27 cellular contexts compared by ENCODE assay signal in genomic region chr2:121858847-121859246, GRCh38.
"Had no signal": no experiment of that assay in that cellular context is flagged by ENCODE, and none has a peak within 500 bp of the region (broad histone marks: within the 10 kb centered on the region; RNA-seq: fewer than 3 reads in every experiment).

No MANE protein-coding gene starts in this region.

- H2AFZ ChIP-seq: neural progenitor cell, parathyroid adenoma had no signal

- H3K36me3 Mint-ChIP-seq: natural killer cell; stimulated activated effector memory CD8-positive, alpha-beta T cell treated with anti-CD3 and anti-CD28 coated beads, Interleukin-12 subunit alpha, Interleukin-12 subunit beta, amount 100 ng/mL, for 72 hours; stimulated activated naive B cell treated with anti-CD40 and anti-IgM and Interleukin-4, amounts not matched to agents 10 μg/mL and 1 μg/mL and 100 μg/mL, for 72 hours; type B pancreatic cell had no signal

- H3K9me3 ChIP-seq: ovary, psoas muscle, thoracic aorta, thyroid gland, upper lobe of right lung, uterus had no signal

- FAIRE-seq: small intestine had no signal

- H3K4me2 ChIP-seq: neural progenitor cell had no signal

- H3K9me3 Mint-ChIP-seq: natural killer cell had no signal

- H3K27me3 ChIP-seq: neural progenitor cell, ovary, stomach, thyroid gland, tibial nerve, uterus had no signal

- DNase-seq: naive thymus-derived CD4-positive, alpha-beta T cell; natural killer cell; occipital lobe; ovary; posterior cingulate gyrus; psoas muscle; right cardiac atrium; small intestine; stimulated activated CD4-positive, alpha-beta T cell treated with anti-CD3 and anti-CD28 coated beads, Interleukin-15, amount 100 ng/mL, for 24 hours; stimulated activated CD4-positive, alpha-beta T cell treated with anti-CD3 and anti-CD28 coated beads, Interleukin-2, amount 100 ng/mL, for 24 hours; stimulated activated CD4-positive, alpha-beta T cell treated with anti-CD3 and anti-CD28 coated beads, Interleukin-2, amount 100 ng/mL, for 48 hours; stimulated activated CD4-positive, alpha-beta T cell treated with anti-CD3 and anti-CD28 coated beads, Interleukin-4, amount 100 ng/mL, for 24 hours; stimulated activated naive B cell treated with anti-CD40 and anti-IgM and Interleukin-4, amounts not matched to agents 10 μg/mL and 1 μg/mL and 100 μg/mL, for 72 hours; stimulated activated naive CD4-positive, alpha-beta T cell treated with Interleukin-2 at 50 U/mL for 16 hours; stomach; thyroid gland; upper lobe of right lung; uterus had no signal

- H3K4me3 ChIP-seq: neural progenitor cell, ovary, psoas muscle, stomach, thoracic aorta, thyroid gland, tibial nerve, upper lobe of right lung, uterus had no signal

- H3K4me3 Mint-ChIP-seq: naive thymus-derived CD4-positive, alpha-beta T cell; natural killer cell; nephron; neural progenitor cell; stimulated activated effector memory CD8-positive, alpha-beta T cell treated with anti-CD3 and anti-CD28 coated beads, Interleukin-12 subunit alpha, Interleukin-12 subunit beta, amount 100 ng/mL, for 72 hours; stimulated activated naive B cell treated with anti-CD40 and anti-IgM and Interleukin-4, amounts not matched to agents 10 μg/mL and 1 μg/mL and 100 μg/mL, for 72 hours; stimulated activated naive CD8-positive, alpha-beta T cell treated with anti-CD3 and anti-CD28 coated beads, Interleukin-15, Interleukin-2, amounts not matched to agents 100 ng/mL and 50 ng/mL, for 24 hours; type B pancreatic cell had no signal

- H3K79me2 ChIP-seq: parathyroid adenoma had no signal

- H3K27ac Mint-ChIP-seq: naive thymus-derived CD4-positive, alpha-beta T cell; natural killer cell; nephron; neural progenitor cell; progenitor cell of endocrine pancreas; stimulated activated effector memory CD8-positive, alpha-beta T cell treated with anti-CD3 and anti-CD28 coated beads, Interleukin-12 subunit alpha, Interleukin-12 subunit beta, amount 100 ng/mL, for 72 hours; stimulated activated naive B cell treated with anti-CD40 and anti-IgM and Interleukin-4, amounts not matched to agents 10 μg/mL and 1 μg/mL and 100 μg/mL, for 72 hours; stimulated activated naive CD8-positive, alpha-beta T cell treated with anti-CD3 and anti-CD28 coated beads, Interleukin-15, Interleukin-2, amounts not matched to agents 100 ng/mL and 50 ng/mL, for 24 hours; type B pancreatic cell had no signal

- H3K4me1 Mint-ChIP-seq: natural killer cell; nephron; neural progenitor cell; stimulated activated effector memory CD8-positive, alpha-beta T cell treated with anti-CD3 and anti-CD28 coated beads, Interleukin-12 subunit alpha, Interleukin-12 subunit beta, amount 100 ng/mL, for 72 hours; stimulated activated naive B cell treated with anti-CD40 and anti-IgM and Interleukin-4, amounts not matched to agents 10 μg/mL and 1 μg/mL and 100 μg/mL, for 72 hours had no signal

- H3K36me3 ChIP-seq: neural progenitor cell, ovary, stomach, thoracic aorta, thyroid gland, tibial nerve, upper lobe of right lung, uterus had no signal

- H3K9ac ChIP-seq: neural progenitor cell, parathyroid adenoma had no signal

- H3K27ac ChIP-seq: neural progenitor cell, ovary, parathyroid adenoma, psoas muscle, stomach, thoracic aorta, thyroid gland, tibial nerve, upper lobe of right lung, uterus had no signal

- H3K4me1 ChIP-seq: neural progenitor cell, parathyroid adenoma, psoas muscle, stomach, thyroid gland, tibial nerve, upper lobe of right lung, uterus had no signal

- H3K27me3 Mint-ChIP-seq: progenitor cell of endocrine pancreas had no signal
